15 cellular contexts compared by ENCODE assay signal in genomic region chr2:146228659-146229058, GRCh38.
A peak's percentile ranks its signal among the peaks of the same experiment; 100 is the strongest.
DNase-seq lines count a peak whose midpoint lies in the region; ATAC-seq and TF ChIP-seq lines count a peak whose summit lies in the region.
"Had no signal": no experiment of that assay in that cellular context is flagged by ENCODE, and none has a peak within 500 bp of the region (broad histone marks: within the 10 kb centered on the region; RNA-seq: fewer than 3 reads in every experiment).

No MANE protein-coding gene starts in this region.

- intact Hi-C loops in CD4-positive, alpha-beta memory T cell (cut with micrococcal nuclease): no loop called here

- H3K9me3 Mint-ChIP-seq in CD4-positive, alpha-beta memory T cell: peaks cover 0 to 6% (median 2%) of the 10 kb centered on the region in 8 donors
- H3K9me3 Mint-ChIP-seq: neural progenitor cell had no signal

- ATAC-seq in GM18505 (IDR thresholded peaks at IDR 0.05; ENCODE audit: unreplicated experiment) (peak; percentile 76), GM21717 (IDR thresholded peaks at IDR 0.05; ENCODE audit: unreplicated experiment) (peak; percentile 64), HG03159 (IDR thresholded peaks at IDR 0.05; ENCODE audit: unreplicated experiment) (peak; percentile 90)
- ATAC-seq: foreskin keratinocyte had no signal

- H3K4me1 ChIP-seq in CD4-positive, alpha-beta memory T cell (ENCODE audit: insufficient read depth, low read length): no peaks in the 10 kb centered on the region
- H3K4me1 ChIP-seq: foreskin keratinocyte, neural progenitor cell, SJSA1 had no signal

- POLR2A ChIA-PET in CD4-positive, alpha-beta memory T cell (lab: Charles Lee; ENCODE audit: partially characterized antibody): no interaction called here

- H3K4me3 ChIP-seq in brain microvascular endothelial cell (ENCODE audit: low read depth, low read length): no peak overlapping the region
- H3K4me3 ChIP-seq in CD4-positive, alpha-beta memory T cell (ENCODE audit: low read length in 2 of 2): no peak overlapping the region
- H3K4me3 ChIP-seq: neural progenitor cell, SJSA1 had no signal

- no peak for TF ChIP-seq POLR2A in GM18505 (IDR thresholded peaks at IDR 0.05; ENCODE audit: borderline replicate concordance, extremely low read depth, insufficient read depth, insufficient read length)

- H3K36me3 Mint-ChIP-seq in CD4-positive, alpha-beta memory T cell: no peaks in the 10 kb centered on the region
- H3K36me3 Mint-ChIP-seq: neural progenitor cell had no signal

- no peak overlapping the region for H3K27ac ChIP-seq in brain microvascular endothelial cell
- no peak overlapping the region for H3K27ac ChIP-seq in caudate nucleus (ENCODE audit: low read depth, low read length)
- H3K27ac ChIP-seq in CD4-positive, alpha-beta memory T cell (ENCODE audit: low read depth, low read length): no peak overlapping the region
- H3K27ac ChIP-seq: foreskin keratinocyte, neural progenitor cell, SJSA1 had no signal

- H3K27ac Mint-ChIP-seq in CD4-positive, alpha-beta memory T cell: no peak overlapping the region
- H3K27ac Mint-ChIP-seq: neural progenitor cell had no signal

- H3K36me3 ChIP-seq in brain microvascular endothelial cell (replicated peaks): no peaks in the 10 kb centered on the region
- H3K36me3 ChIP-seq in CD4-positive, alpha-beta memory T cell (ENCODE audit: insufficient read depth, low read length): no peaks in the 10 kb centered on the region
- H3K36me3 ChIP-seq: neural progenitor cell, SJSA1 had no signal

- TF ChIP-seq CTCF in brain microvascular endothelial cell (IDR thresholded peaks at IDR 0.05; ENCODE audit: low read depth, low read length, missing control alignments): no peak

- CTCF ChIA-PET in CD4-positive, alpha-beta memory T cell (lab: Charles Lee; ENCODE audit: partially characterized antibody): no interaction called here

- DNase-seq in RPMI7951 (ENCODE audit: low read depth) (peak; percentile 0), brain microvascular endothelial cell (no peak), KBM-7 (no peak), caudate nucleus (lab: John Stamatoyannopoulos, UW) (no peak)
- DNase-seq in CD4-positive, alpha-beta memory T cell: no peak
- DNase-seq: activated CD4-positive, alpha-beta T cell treated with anti-CD3 and anti-CD28 coated beads for 1 hour; activated effector memory CD4-positive, alpha-beta T cell treated with anti-CD3 and anti-CD28 coated beads, Interleukin-2, amount 50 U/mL, for 16 hours; foreskin keratinocyte; GDM1; trophoblast cell had no signal

- no peak overlapping the region for H3K4me3 Mint-ChIP-seq in CD4-positive, alpha-beta memory T cell
- H3K4me3 Mint-ChIP-seq: neural progenitor cell had no signal

- H3K27me3 Mint-ChIP-seq in CD4-positive, alpha-beta memory T cell: no peaks in the 10 kb centered on the region

- H3K9me3 ChIP-seq in CD4-positive, alpha-beta memory T cell (ENCODE audit: control insufficient read depth in 1 of 2, low read length in 2 of 2): no peaks in the 10 kb centered on the region

- in situ Hi-C loops in brain microvascular endothelial cell (cut with HindIII; ENCODE audit: low pct_ligation_motif_present, low sequenced_read_pairs) (no loop called here), KBM-7 (cut with MboI; ENCODE audit: low pct_unique_long_range_greater_than_20kb, low sequenced_read_pairs) (no loop called here)

- no peaks in the 10 kb centered on the region for H3K27me3 ChIP-seq in brain microvascular endothelial cell (replicated peaks)
- H3K27me3 ChIP-seq in CD4-positive, alpha-beta memory T cell (ENCODE audit: insufficient read depth, low read length): no peaks in the 10 kb centered on the region
- H3K27me3 ChIP-seq: foreskin keratinocyte, neural progenitor cell, SJSA1 had no signal

- H3K4me1 Mint-ChIP-seq in CD4-positive, alpha-beta memory T cell: no peaks in the 10 kb centered on the region
- H3K4me1 Mint-ChIP-seq: neural progenitor cell had no signal
